ENCODE assay signal across 17 cellular contexts in the genomic region with DNA sequence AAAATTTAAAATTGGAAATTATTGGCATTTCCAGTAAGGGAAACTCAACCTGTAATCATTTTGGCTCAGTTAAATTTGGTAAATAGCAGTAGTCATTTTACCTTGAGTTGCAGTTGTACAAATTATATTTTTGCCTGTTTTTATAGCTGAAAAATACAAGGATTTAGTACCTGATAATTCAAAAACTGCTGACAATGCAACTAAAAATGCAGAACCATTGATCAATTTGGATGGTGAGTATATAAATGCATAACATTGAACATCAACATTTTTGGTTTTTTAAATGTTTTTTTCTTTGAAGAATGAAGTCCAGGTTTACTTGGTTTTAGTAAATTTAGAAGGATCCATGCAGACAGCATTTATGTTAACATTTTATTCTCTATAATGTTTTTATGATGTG. TPM values are rescaled to one million over a fixed set of nuclear protein-coding genes. Genes with fewer than 3 reads are reported as not detected.
A peak's percentile ranks its signal among the peaks of the same experiment; 100 is the strongest.
DNase-seq lines count a peak whose midpoint lies in the region; ATAC-seq, FAIRE-seq and TF ChIP-seq lines count a peak whose summit lies in the region.
"Had no signal": no experiment of that assay in that cellular context is flagged by ENCODE, and none has a peak within 500 bp of the region (broad histone marks: within the 10 kb centered on the region; RNA-seq: fewer than 3 reads in every experiment).

No MANE protein-coding gene starts in this region.

- no peak overlapping the region for H2BK120ac ChIP-seq in mesenchymal stem cell (ENCODE audit: low read depth, low read length)

- H3K27me3 ChIP-seq in GM23248 (replicated peaks; ENCODE audit: insufficient read depth) (no peaks in the 10 kb centered on the region), adipocyte (replicated peaks; ENCODE audit: control insufficient read depth, insufficient read depth, low read length) (no peaks in the 10 kb centered on the region), mesenchymal stem cell (ENCODE audit: control insufficient read depth in 1 of 2, insufficient read depth in 1 of 2, low read length in 2 of 2) (no peaks in the 10 kb centered on the region)

- no peak for TF ChIP-seq CTCF in A549 (IDR thresholded peaks at IDR 0.05)

- no peak overlapping the region for H3K4me2 ChIP-seq in A549
- H3K4me2 ChIP-seq in GM23248 (ENCODE audit: unreplicated experiment): peak overlapping the region; percentile 63
- no peak overlapping the region for H3K4me2 ChIP-seq in mesenchymal stem cell (ENCODE audit: low read length, poor library complexity, severe bottlenecking)

- no peak overlapping the region for H3K18ac ChIP-seq in mesenchymal stem cell (ENCODE audit: low read depth in 1 of 2, low read length in 2 of 2)

- H3K27ac ChIP-seq in A549: no peak overlapping the region
- H3K27ac ChIP-seq in GM23248: peak overlapping the region; percentile 89
- H3K27ac ChIP-seq in mesenchymal stem cell (ENCODE audit: low read length, poor library complexity, severe bottlenecking): no peak overlapping the region

- no peak for ATAC-seq in A549
- no peak for ATAC-seq in left lobe of liver
- ATAC-seq: CD8-positive, alpha-beta T cell had no signal

- H3K4me3 ChIP-seq in A549 (no peak overlapping the region), GM23248 (no peak overlapping the region), adipocyte (ENCODE audit: low read length) (no peak overlapping the region), mesenchymal stem cell (ENCODE audit: insufficient read depth in 1 of 2, low read depth in 1 of 2, low read length in 2 of 2) (no peak overlapping the region)
- H3K4me3 ChIP-seq: HAP-1 had no signal

- no peak for TF ChIP-seq EP300 in A549 (IDR thresholded peaks at IDR 0.05)

- no peaks in the 10 kb centered on the region for H3K4me1 ChIP-seq in A549
- peaks cover 32% of the 10 kb centered on the region for H3K4me1 ChIP-seq in GM23248 (ENCODE audit: insufficient read depth)
- peaks cover 34% of the 10 kb centered on the region for H3K4me1 ChIP-seq in adipocyte (ENCODE audit: control insufficient read depth, insufficient read depth, low read length)
- no peaks in the 10 kb centered on the region for H3K4me1 ChIP-seq in mesenchymal stem cell (ENCODE audit: control insufficient read depth, insufficient read depth, low read depth, low read length)

- no peak overlapping the region for H4K8ac ChIP-seq in mesenchymal stem cell (ENCODE audit: low read length)

- H2AFZ ChIP-seq in GM23248 (no peak overlapping the region), mesenchymal stem cell (ENCODE audit: low read depth, low read length) (no peak overlapping the region)

- H2BK5ac ChIP-seq in mesenchymal stem cell (ENCODE audit: low read depth, low read length, poor library complexity, severe bottlenecking): no peak overlapping the region

- no peak overlapping the region for H2BK12ac ChIP-seq in mesenchymal stem cell (ENCODE audit: low read length in 2 of 2)

- POLR2A ChIA-PET in A549 (lab: Yijun Ruan, JAX): no interaction called here

- DNase-seq in A549 (ENCODE audit: low read depth in 1 of 2, low spot score in 1 of 2) (no peak), GM23248 (no peak), adipocyte (ENCODE audit: low read depth) (no peak), mesenchymal stem cell (no peak), A172 (ENCODE audit: low spot score) (no peak), ACHN (no peak), MV-4-11 (lab: John Stamatoyannopoulos, UW) (no peak), left lobe of liver (ENCODE audit: low spot score) (no peak)
- DNase-seq: 8988T; CD8-positive, alpha-beta T cell; COR-L47; DMS153; DND-41; GF-D8; GOT3 had no signal

- H3K36me3 ChIP-seq in GM23248 (ENCODE audit: low read depth): peaks cover 36% of the 10 kb centered on the region
- peaks cover 86% of the 10 kb centered on the region for H3K36me3 ChIP-seq in adipocyte (ENCODE audit: control insufficient read depth, insufficient read depth, low read length, severe bottlenecking)
- H3K36me3 ChIP-seq in mesenchymal stem cell (ENCODE audit: control insufficient read depth in 1 of 2, insufficient read depth in 2 of 2, low read depth in 1 of 2, low read length in 2 of 2): peaks cover 6 to 81% of the 10 kb centered on the region in 2 experiments

- no peaks in the 10 kb centered on the region for H3K9me3 ChIP-seq in A549
- no peaks in the 10 kb centered on the region for H3K9me3 ChIP-seq in GM23248 (ENCODE audit: low read depth)
- no peaks in the 10 kb centered on the region for H3K9me3 ChIP-seq in adipocyte (ENCODE audit: control insufficient read depth, low read length)
- H3K9me3 ChIP-seq in mesenchymal stem cell (ENCODE audit: control insufficient read depth, low read length): no peaks in the 10 kb centered on the region
- H3K9me3 ChIP-seq: HAP-1 had no signal

- H3K9ac ChIP-seq in GM23248 (peak overlapping the region; percentile 60), adipocyte (ENCODE audit: low read length) (peak overlapping the region; percentile 47), mesenchymal stem cell (ENCODE audit: low read length) (peak overlapping the region; percentile 76)

- no peak overlapping the region for H2AK5ac ChIP-seq in mesenchymal stem cell (ENCODE audit: low read length, severe bottlenecking)

- H3F3A ChIP-seq in GM23248 (ENCODE audit: insufficient read depth): peaks cover 62% of the 10 kb centered on the region

- H3K79me1 ChIP-seq in mesenchymal stem cell (replicated peaks; ENCODE audit: low read length, poor library complexity, severe bottlenecking): peaks cover 9% of the 10 kb centered on the region

- H2BK15ac ChIP-seq in mesenchymal stem cell (ENCODE audit: low read depth, poor library complexity, severe bottlenecking): no peak overlapping the region

- FAIRE-seq in A549 (lab: Jason Lieb, UNC): peak; percentile 73
- FAIRE-seq: D721Med had no signal

- no peak overlapping the region for H4K91ac ChIP-seq in mesenchymal stem cell (ENCODE audit: low read length)

- in situ Hi-C loops in GM23248 (cut with MboI) (loop anchor here (5.0 kb wide), 1 partner anchor 134 kb away; no protein-coding TSS in a partner anchor), ACHN (cut with HindIII; ENCODE audit: low pct_ligation_motif_present, low pct_unique_long_range_greater_than_20kb, low sequenced_read_pairs) (no loop called here)

- TF ChIP-seq POLR2A in A549 (IDR thresholded peaks at IDR 0.05; ENCODE audit: low read length): no peak

- CTCF ChIA-PET in A549 (lab: Yijun Ruan, JAX): interaction anchor here (2.3 kb wide), 1 partner anchor 12 kb away, joined by 6 read pairs; no protein-coding TSS in a partner anchor

- H3K79me2 ChIP-seq in GM23248 (ENCODE audit: insufficient read depth): peaks cover 50% of the 10 kb centered on the region

- H3K9me2 ChIP-seq in GM23248 (ENCODE audit: insufficient read depth): no peaks in the 10 kb centered on the region

- TF ChIP-seq RAD21 in A549 (conservative IDR thresholded peaks at IDR 0.05 in 1 of 2, IDR thresholded peaks at IDR 0.05 in 1 of 2): no peak

- H3K23ac ChIP-seq in mesenchymal stem cell (ENCODE audit: low read length in 2 of 2): no peak overlapping the region

- H3K4ac ChIP-seq in mesenchymal stem cell (ENCODE audit: low read depth in 1 of 2, low read length in 2 of 2): no peak overlapping the region

- H3K14ac ChIP-seq in mesenchymal stem cell (ENCODE audit: low read length in 2 of 2): no peak overlapping the region

- no peaks in the 10 kb centered on the region for H4K20me1 ChIP-seq in GM23248 (ENCODE audit: insufficient read depth)

TF ChIP-seq in A549, 52 proteins besides CTCF, POLR2A, EP300 and RAD21:
- TF ChIP-seq SMC3 (IDR thresholded peaks at IDR 0.05) (no peak), KDM1A (IDR thresholded peaks at IDR 0.05; ENCODE audit: low read depth) (no peak), MAFK (IDR thresholded peaks at IDR 0.05; ENCODE audit: partially characterized antibody) (peak; percentile 98), FOSL2 (IDR thresholded peaks at IDR 0.05) (no peak), FOSL2 (CRISPR knock-in tag; IDR thresholded peaks at IDR 0.05) (no peak)
- TF ChIP-seq, protein P1, sequence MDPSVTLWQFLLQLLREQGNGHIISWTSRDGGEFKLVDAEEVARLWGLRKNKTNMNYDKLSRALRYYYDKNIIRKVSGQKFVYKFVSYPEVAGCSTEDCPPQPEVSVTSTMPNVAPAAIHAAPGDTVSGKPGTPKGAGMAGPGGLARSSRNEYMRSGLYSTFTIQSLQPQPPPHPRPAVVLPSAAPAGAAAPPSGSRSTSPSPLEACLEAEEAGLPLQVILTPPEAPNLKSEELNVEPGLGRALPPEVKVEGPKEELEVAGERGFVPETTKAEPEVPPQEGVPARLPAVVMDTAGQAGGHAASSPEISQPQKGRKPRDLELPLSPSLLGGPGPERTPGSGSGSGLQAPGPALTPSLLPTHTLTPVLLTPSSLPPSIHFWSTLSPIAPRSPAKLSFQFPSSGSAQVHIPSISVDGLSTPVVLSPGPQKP (IDR thresholded peaks at IDR 0.05; ENCODE audit: low read depth, low read length): no peak
- TF ChIP-seq, protein P2, sequence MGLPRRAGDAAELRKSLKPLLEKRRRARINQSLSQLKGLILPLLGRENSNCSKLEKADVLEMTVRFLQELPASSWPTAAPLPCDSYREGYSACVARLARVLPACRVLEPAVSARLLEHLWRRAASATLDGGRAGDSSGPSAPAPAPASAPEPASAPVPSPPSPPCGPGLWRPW (IDR thresholded peaks at IDR 0.05): no peak

RNA-seq across cellular contexts. Expression of a gene that starts 9.0 kb away (rescaled TPM):
- polyA plus RNA-seq in A549 (2011; rRNA removed) (289 and 341 TPM in 2 replicates), A549 (2017; fragmentation: RNase III; extraction: RNeasy Plus Mini Kit Qiagen cat#74134 plus additional on column Dnase treatment) (271 to 321 TPM (median 285 TPM) in 3 replicates), GM23248 (2016; fragmentation: Nextera tagmentation; extraction: Ambion mirVana) (257 and 270 TPM in 2 replicates)
- 95.8 and 104 TPM in 2 replicates for polyA plus RNA-seq in A549 (2012; cell fraction: cytosol; rRNA removed)
- 17.8 and 18.6 TPM in 2 replicates for polyA plus RNA-seq in A549 (2012; cell fraction: nucleus; rRNA removed)
- polyA minus RNA-seq in A549 (2011; rRNA and poly(A)+ RNA removed): 80.7 and 85.4 TPM in 2 replicates
- total RNA-seq in GM23248 (2014; rRNA removed; shearing (Covaris generic)): 99.9 and 140 TPM in 2 replicates
- polyA plus RNA-seq in mesenchymal stem cell (2013, experiment 1 of 2): 522 TPM
- polyA plus RNA-seq in mesenchymal stem cell (2013, experiment 2 of 2): 530 TPM
- total RNA-seq in A172 (2014; rRNA removed; shearing (Covaris generic)): 124 TPM in 2 replicates
- total RNA-seq in left lobe of liver: 45.3 TPM
